9 cellular contexts compared by ENCODE assay signal in the genomic region with DNA sequence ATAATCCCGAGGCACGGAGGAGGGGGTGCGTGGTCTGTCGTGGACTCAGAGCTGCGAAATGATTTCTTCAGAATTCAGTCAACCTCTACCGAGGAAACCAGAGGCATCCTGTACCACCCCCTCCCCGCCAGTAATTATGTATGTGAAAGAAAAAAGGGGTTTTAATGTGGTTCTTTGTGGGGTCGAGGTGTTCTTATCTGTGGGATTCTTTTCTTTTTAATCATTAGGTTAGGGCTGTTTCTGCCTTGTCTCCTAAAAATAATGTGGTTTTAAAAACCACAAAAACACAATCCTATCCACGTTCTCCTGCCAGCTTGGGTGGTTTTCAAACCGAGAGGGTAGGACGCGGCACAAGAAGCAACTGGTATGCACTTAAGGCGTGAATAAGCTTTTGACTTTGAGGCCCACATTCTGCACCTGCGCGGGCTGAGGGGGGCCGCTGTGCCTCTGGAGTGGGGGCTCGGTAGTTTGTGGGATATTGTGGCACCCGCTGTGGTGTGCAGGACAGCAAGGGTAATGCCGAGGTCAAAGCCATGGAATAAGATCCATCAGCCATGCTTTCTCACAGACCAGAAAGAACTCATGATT. TPM values are rescaled to one million over a fixed set of nuclear protein-coding genes. Genes with fewer than 3 reads are reported as not detected.
DNase-seq lines count a peak whose midpoint lies in the region; ATAC-seq and TF ChIP-seq lines count a peak whose summit lies in the region.
"Had no signal": no experiment of that assay in that cellular context is flagged by ENCODE, and none has a peak within 500 bp of the region (broad histone marks: within the 10 kb centered on the region; RNA-seq: fewer than 3 reads in every experiment).

No MANE protein-coding gene starts in this region.

- H3K36me3 ChIP-seq in ES-I3 (ENCODE audit: insufficient read depth, low read length), result no peaks in the 10 kb centered on the region

- H3K27ac ChIP-seq in RWPE1, result peak overlapping the region; percentile 54

- POLR2A ChIA-PET in RWPE1 (lab: Yijun Ruan, JAX; ENCODE audit: low non-redundant PET), result no interaction called here

- no peak for TF ChIP-seq CTCF in RWPE1 (conservative IDR thresholded peaks at IDR 0.05; ENCODE audit: low read depth)
- no peak for TF ChIP-seq CTCF in fibroblast of villous mesenchyme (IDR thresholded peaks at IDR 0.05; ENCODE audit: insufficient read depth, low read depth, low read length)

- H3K4me3 ChIP-seq in fibroblast of villous mesenchyme (ENCODE audit: low read depth, low read length), result peak overlapping the region; percentile 52

- H3K9me3 ChIP-seq in ES-I3 (ENCODE audit: control insufficient read depth, insufficient read depth, low read length), result no peaks in the 10 kb centered on the region

- peak overlapping the region; percentile 41; the same call in 1 of the 2 replicates for H3K9ac ChIP-seq in ES-I3 (ENCODE audit: low read depth, low read length)

- H3K4me1 ChIP-seq in ES-I3 (ENCODE audit: insufficient read depth, low read length), result peaks cover 18% of the 10 kb centered on the region

- DNase-seq in RWPE1 (ENCODE audit: low spot score) (no peak), fibroblast of villous mesenchyme (ENCODE audit: low read depth) (peak; percentile 21), retina (peak; percentile 31), AG08396 (ENCODE audit: low spot score) (no peak)
- DNase-seq: NCI-H146 had no signal

- no peak for ATAC-seq in HG03045 (IDR thresholded peaks at IDR 0.05; ENCODE audit: unreplicated experiment)
- no peak for ATAC-seq in GM19397 (IDR thresholded peaks at IDR 0.05; ENCODE audit: unreplicated experiment)
- ATAC-seq in HG03460 (IDR thresholded peaks at IDR 0.05; ENCODE audit: unreplicated experiment), result no peak

- CTCF ChIA-PET in RWPE1 (lab: Yijun Ruan, JAX), result interaction anchor here (0.5 to 1.5 kb wide), 4 partner anchors 12 to 231 kb away, joined by 3 to 7 read pairs (median 4); no protein-coding TSS in a partner anchor

RNA-seq across cellular contexts. Expression of a gene that starts 1.0 kb away (rescaled TPM):
- total RNA-seq in fibroblast of villous mesenchyme, result under 0.01 and 0.86 TPM in 2 replicates

Comparison
In these comparisons a context has a peak if more than half of its experiments do, and no peak if none do; other contexts are left out.
1. DNase-seq: peak in fibroblast of villous mesenchyme (single experiment) and retina (single experiment); none in RWPE1 (single experiment) and AG08396 (single experiment).